ENCODE assay signal across 1 cellular context in genomic region chr2:199443589-199444130, GRCh38.
TF ChIP-seq lines count a peak whose summit lies in the region.

No MANE protein-coding gene starts in this region.

TF ChIP-seq in IMR-90, 13 proteins besides CTCF, POLR2A, EP300 and RAD21 (continued from another document):
- TF ChIP-seq ELK1 (IDR thresholded peaks at IDR 0.05; ENCODE audit: borderline replicate concordance, low read depth, low read length) (no peak), USF2 (IDR thresholded peaks at IDR 0.05; ENCODE audit: low read depth, low read length) (no peak)
